In genomic region chr14:55372423-55372822, GRCh38 we compare ENCODE assay signal across 23 cellular contexts. TPM values are rescaled to one million over a fixed set of nuclear protein-coding genes. Genes with fewer than 3 reads are reported as not detected.
DNase-seq lines count a peak whose midpoint lies in the region; ATAC-seq and TF ChIP-seq lines count a peak whose summit lies in the region.
"Had no signal": no experiment of that assay in that cellular context is flagged by ENCODE, and none has a peak within 500 bp of the region (broad histone marks: within the 10 kb centered on the region; RNA-seq: fewer than 3 reads in every experiment).

No MANE protein-coding gene starts in this region.

- peaks cover 14% of the 10 kb centered on the region for H3K4me1 ChIP-seq in CD8-positive, alpha-beta T cell (ENCODE audit: insufficient read depth, low read length)
- H3K4me1 ChIP-seq: gastroesophageal sphincter had no signal

- DNase-seq in T-helper 1 cell, result no peak
- DNase-seq in CD8-positive, alpha-beta T cell, result no peak
- DNase-seq in activated naive CD8-positive, alpha-beta T cell treated with anti-CD3 and anti-CD28 coated beads for 36 hours, result no peak
- no peak for DNase-seq in natural killer cell
- no peak for DNase-seq in mesothelial cell of epicardium (ENCODE audit: low spot score in 2 of 2, unreplicated experiment in 2 of 2)
- no peak for DNase-seq in HFFc6
- DNase-seq in SK-N-DZ (ENCODE audit: low spot score), result no peak
- DNase-seq: activated B cell treated with CpG ODN at 0.5 μM for 24 hours; cortex of kidney; KBM-7; kidney; MM.1S; NCI-H1417 treated with DMSO at 0.1 percent for 48 hours; NCI-H82; stimulated activated CD8-positive, alpha-beta memory T cell treated with anti-CD3 and anti-CD28 coated beads, Interleukin-4, amount 100 ng/mL, for 48 hours; substantia nigra; T1000 had no signal

- POLR2A ChIA-PET in CD8-positive, alpha-beta T cell (lab: Charles Lee), result interaction anchor here (1.0 kb wide), 1 partner anchor 114 kb away, joined by 3 read pairs; no protein-coding TSS in a partner anchor

- no peaks in the 10 kb centered on the region for H3K27me3 ChIP-seq in CD8-positive, alpha-beta T cell (ENCODE audit: insufficient read depth, low read length)
- H3K27me3 ChIP-seq: gastroesophageal sphincter had no signal

- peaks cover 11% of the 10 kb centered on the region for H3K36me3 ChIP-seq in CD8-positive, alpha-beta T cell (ENCODE audit: insufficient read depth, low read length)

- CTCF ChIA-PET in CD8-positive, alpha-beta T cell (lab: Charles Lee), result no interaction called here

- no peak overlapping the region for H3K4me3 Mint-ChIP-seq in T-helper 1 cell treated with Interleukin-12 subunit alpha and Interleukin-12 subunit beta and Interleukin-4 antibody, amounts not matched to agents 30 μg/mL and 1 μg/mL, for 36 hours
- H3K4me3 Mint-ChIP-seq in CD8-positive, alpha-beta T cell, result no peak overlapping the region
- no peak overlapping the region for H3K4me3 Mint-ChIP-seq in activated naive CD8-positive, alpha-beta T cell treated with anti-CD3 and anti-CD28 coated beads for 36 hours
- H3K4me3 Mint-ChIP-seq in natural killer cell, result no peak overlapping the region
- no peak overlapping the region for H3K4me3 Mint-ChIP-seq in mesothelial cell of epicardium
- H3K4me3 Mint-ChIP-seq in HFFc6, result no peak overlapping the region
- H3K4me3 Mint-ChIP-seq: activated B cell treated with CpG ODN at 0.5 μM for 24 hours, GM23338 had no signal

- intact Hi-C loops in CD8-positive, alpha-beta T cell (cut with DNase I, micrococcal nuclease), result loop anchor here in 1 of 2 experiments (5.0 kb wide), 1 partner anchor 745 kb away; no protein-coding TSS in a partner anchor
- intact Hi-C loops in natural killer cell (cut with micrococcal nuclease), result no loop called here

- TF ChIP-seq CTCF in CD8-positive, alpha-beta T cell (IDR thresholded peaks at IDR 0.05), result no peak
- no peak for TF ChIP-seq CTCF in natural killer cell (IDR thresholded peaks at IDR 0.05)
- no peak for TF ChIP-seq CTCF in mesothelial cell of epicardium (IDR thresholded peaks at IDR 0.05; ENCODE audit: unreplicated experiment)
- TF ChIP-seq CTCF in HFFc6 (IDR thresholded peaks at IDR 0.05), result no peak

- H3K27ac Mint-ChIP-seq in T-helper 1 cell treated with Interleukin-12 subunit alpha and Interleukin-12 subunit beta and Interleukin-4 antibody, amounts not matched to agents 30 μg/mL and 1 μg/mL, for 36 hours, result peak overlapping the region; percentile 47
- peak overlapping the region; percentile 80 for H3K27ac Mint-ChIP-seq in CD8-positive, alpha-beta T cell
- H3K27ac Mint-ChIP-seq in activated naive CD8-positive, alpha-beta T cell treated with anti-CD3 and anti-CD28 coated beads for 36 hours, result peak overlapping the region; percentile 99
- H3K27ac Mint-ChIP-seq in natural killer cell (peak overlapping the region; percentile 85 to 87), mesothelial cell of epicardium (no peak overlapping the region), HFFc6 (no peak overlapping the region)
- H3K27ac Mint-ChIP-seq: activated B cell treated with CpG ODN at 0.5 μM for 24 hours, GM23338 had no signal

- peaks cover 31% of the 10 kb centered on the region for H3K36me3 Mint-ChIP-seq in T-helper 1 cell treated with Interleukin-12 subunit alpha and Interleukin-12 subunit beta and Interleukin-4 antibody, amounts not matched to agents 30 μg/mL and 1 μg/mL, for 36 hours (ENCODE audit: low read depth)
- H3K36me3 Mint-ChIP-seq in CD8-positive, alpha-beta T cell, result peaks cover 63% of the 10 kb centered on the region
- H3K36me3 Mint-ChIP-seq in activated naive CD8-positive, alpha-beta T cell treated with anti-CD3 and anti-CD28 coated beads for 36 hours, result peaks cover 61% of the 10 kb centered on the region
- H3K36me3 Mint-ChIP-seq in natural killer cell, result peaks cover 25% of the 10 kb centered on the region
- H3K36me3 Mint-ChIP-seq in mesothelial cell of epicardium, result peaks cover 47% of the 10 kb centered on the region
- H3K36me3 Mint-ChIP-seq in HFFc6 (ENCODE audit: low read depth), result peaks cover 44% of the 10 kb centered on the region

- no peak for ATAC-seq in CD8-positive, alpha-beta T cell
- ATAC-seq in natural killer cell, result no peak
- ATAC-seq: gastroesophageal sphincter, GM23338 had no signal

- no peaks in the 10 kb centered on the region for H3K9me3 Mint-ChIP-seq in T-helper 1 cell treated with Interleukin-12 subunit alpha and Interleukin-12 subunit beta and Interleukin-4 antibody, amounts not matched to agents 30 μg/mL and 1 μg/mL, for 36 hours
- H3K9me3 Mint-ChIP-seq in CD8-positive, alpha-beta T cell, result no peaks in the 10 kb centered on the region
- no peaks in the 10 kb centered on the region for H3K9me3 Mint-ChIP-seq in activated naive CD8-positive, alpha-beta T cell treated with anti-CD3 and anti-CD28 coated beads for 36 hours
- no peaks in the 10 kb centered on the region for H3K9me3 Mint-ChIP-seq in natural killer cell
- no peaks in the 10 kb centered on the region for H3K9me3 Mint-ChIP-seq in mesothelial cell of epicardium
- H3K9me3 Mint-ChIP-seq in HFFc6, result no peaks in the 10 kb centered on the region
- H3K9me3 Mint-ChIP-seq: activated B cell treated with CpG ODN at 0.5 μM for 24 hours, GM23338 had no signal

- H3K9me3 ChIP-seq in CD8-positive, alpha-beta T cell (ENCODE audit: low read length), result no peaks in the 10 kb centered on the region
- H3K9me3 ChIP-seq: gastroesophageal sphincter had no signal

- H3K4me3 ChIP-seq in CD8-positive, alpha-beta T cell (ENCODE audit: low read depth, low read length), result no peak overlapping the region
- H3K4me3 ChIP-seq: gastroesophageal sphincter, GM23338, SK-N-MC had no signal

- no peaks in the 10 kb centered on the region for H3K27me3 Mint-ChIP-seq in T-helper 1 cell treated with Interleukin-12 subunit alpha and Interleukin-12 subunit beta and Interleukin-4 antibody, amounts not matched to agents 30 μg/mL and 1 μg/mL, for 36 hours (ENCODE audit: low read depth)
- H3K27me3 Mint-ChIP-seq in CD8-positive, alpha-beta T cell (ENCODE audit: low read depth), result no peaks in the 10 kb centered on the region
- no peaks in the 10 kb centered on the region for H3K27me3 Mint-ChIP-seq in activated naive CD8-positive, alpha-beta T cell treated with anti-CD3 and anti-CD28 coated beads for 36 hours
- H3K27me3 Mint-ChIP-seq in natural killer cell (ENCODE audit: low read depth in 2 of 2), result no peaks in the 10 kb centered on the region
- no peaks in the 10 kb centered on the region for H3K27me3 Mint-ChIP-seq in mesothelial cell of epicardium (ENCODE audit: low read depth)
- H3K27me3 Mint-ChIP-seq in HFFc6 (ENCODE audit: insufficient read depth), result no peaks in the 10 kb centered on the region; the same call in 1 of the 2 replicates
- H3K27me3 Mint-ChIP-seq: activated B cell treated with CpG ODN at 0.5 μM for 24 hours had no signal

- H3K27ac ChIP-seq in CD8-positive, alpha-beta T cell (ENCODE audit: low read depth, low read length), result no peak overlapping the region
- H3K27ac ChIP-seq: 22Rv1, gastroesophageal sphincter, RWPE1, SK-N-MC had no signal

- peaks cover 22% of the 10 kb centered on the region for H3K4me1 Mint-ChIP-seq in T-helper 1 cell treated with Interleukin-12 subunit alpha and Interleukin-12 subunit beta and Interleukin-4 antibody, amounts not matched to agents 30 μg/mL and 1 μg/mL, for 36 hours (ENCODE audit: low read depth)
- peaks cover 30% of the 10 kb centered on the region for H3K4me1 Mint-ChIP-seq in CD8-positive, alpha-beta T cell (ENCODE audit: low read depth)
- peaks cover 38% of the 10 kb centered on the region for H3K4me1 Mint-ChIP-seq in activated naive CD8-positive, alpha-beta T cell treated with anti-CD3 and anti-CD28 coated beads for 36 hours
- H3K4me1 Mint-ChIP-seq in natural killer cell (peaks cover 21 to 24% of the 10 kb centered on the region in 2 donors), mesothelial cell of epicardium (no peaks in the 10 kb centered on the region), HFFc6 (ENCODE audit: low read depth) (peaks cover 14% of the 10 kb centered on the region)
- H3K4me1 Mint-ChIP-seq: GM23338 had no signal

RNA-seq across cellular contexts. Expression of gene ATG14, which starts 39.2 kb away (rescaled TPM):
- 10 to 100 TPM; 30.9 to 32.7 TPM for total RNA-seq in CD8-positive, alpha-beta T cell
- 1 to 10 TPM; 5.9 to 6.0 TPM for total RNA-seq in activated naive CD8-positive, alpha-beta T cell treated with anti-CD3 and anti-CD28 coated beads for 36 hours
- 10 to 100 TPM; 18.1 to 23.1 (median 20.5) TPM for total RNA-seq in natural killer cell
- 16.6 to 17.1 TPM (median 17.0 TPM) in 3 replicates for total RNA-seq in mesothelial cell of epicardium
- total RNA-seq in HFFc6 (2021; fragmentation: NEBNext Ultra II Directional; extraction: Animal tissue kit (Norgen Biotek cat#: 25700)), result 1 to 10 TPM; 7.9 to 9.2 (median 8.5) TPM
- 4.4 and 7.7 TPM in 2 replicates for polyA plus RNA-seq in SK-N-DZ (2014; cell fraction: cytosol; rRNA removed)
- polyA plus RNA-seq in SK-N-DZ (2014; cell fraction: nucleus; rRNA removed), result 14.0 and 18.1 TPM in 2 replicates

Comparison
In these comparisons a context has a peak if more than half of its experiments do, and no peak if none do; other contexts are left out.
1. H3K27ac Mint-ChIP-seq: peak in T-helper 1 cell treated with Interleukin-12 subunit alpha and Interleukin-12 subunit beta and Interleukin-4 antibody, amounts not matched to agents 30 μg/mL and 1 μg/mL, for 36 hours (single experiment), CD8-positive, alpha-beta T cell (single experiment), activated naive CD8-positive, alpha-beta T cell treated with anti-CD3 and anti-CD28 coated beads for 36 hours (single experiment) and natural killer cell (2 of 2); none in mesothelial cell of epicardium (single experiment) and HFFc6 (single experiment).